ENCODE assay signal across 26 cellular contexts in genomic region chrX:130415201-130415600, GRCh38. TPM values are rescaled to one million over a fixed set of nuclear protein-coding genes. Genes with fewer than 3 reads are reported as not detected.
DNase-seq lines count a peak whose midpoint lies in the region; ATAC-seq and TF ChIP-seq lines count a peak whose summit lies in the region.
"Had no signal": no experiment of that assay in that cellular context is flagged by ENCODE, and none has a peak within 500 bp of the region (broad histone marks: within the 10 kb centered on the region; RNA-seq: fewer than 3 reads in every experiment).

No MANE protein-coding gene starts in this region.

- no peaks in the 10 kb centered on the region for H3K4me1 Mint-ChIP-seq in activated T-cell treated with anti-CD3 and anti-CD28 coated beads, Interleukin-2, amount 50 U/mL, for 4 hours (ENCODE audit: low read depth)
- no peaks in the 10 kb centered on the region for H3K4me1 Mint-ChIP-seq in activated T-cell treated with anti-CD3 and anti-CD28 coated beads, Interleukin-2, amount 50 U/mL, for 24 hours (ENCODE audit: low read depth)
- peaks cover 7 to 12% of the 10 kb centered on the region in 2 donors for H3K4me1 Mint-ChIP-seq in effector memory CD8-positive, alpha-beta T cell (ENCODE audit: low read depth in 2 of 2)
- H3K4me1 Mint-ChIP-seq in stimulated activated naive CD8-positive, alpha-beta T cell treated with anti-CD3 and anti-CD28 coated beads, Interleukin-15, amount 100 ng/mL, for 72 hours: no peaks in the 10 kb centered on the region
- H3K4me1 Mint-ChIP-seq in Caco-2 (ENCODE audit: low read depth, unreplicated experiment): no peaks in the 10 kb centered on the region
- H3K4me1 Mint-ChIP-seq: CD4-positive, alpha-beta memory T cell had no signal

- no peak for DNase-seq in activated T-cell treated with anti-CD3 and anti-CD28 coated beads, Interleukin-2, amount 50 U/mL, for 4 hours
- DNase-seq in activated T-cell treated with anti-CD3 and anti-CD28 coated beads, Interleukin-2, amount 50 U/mL, for 24 hours: no peak
- DNase-seq in effector memory CD8-positive, alpha-beta T cell: no peak
- no peak for DNase-seq in stimulated activated naive CD8-positive, alpha-beta T cell treated with anti-CD3 and anti-CD28 coated beads, Interleukin-15, amount 100 ng/mL, for 72 hours
- DNase-seq in Caco-2 (no peak), T1000 (lab: John Stamatoyannopoulos, UW) (no peak)
- DNase-seq: AML-193; CD4-positive, alpha-beta memory T cell; DMS 273 treated with DMSO at 0.1 percent for 48 hours; DMS79; EL; GF-D8; H7; NCI-H2081; NCI-H2227 treated with DMSO at 0.1 percent for 48 hours; NCI-H526 treated with DMSO at 0.1 percent for 48 hours; Right ventricle myocardium superior; RPMI8226 had no signal

- peaks cover 38% of the 10 kb centered on the region for H3K36me3 ChIP-seq in KOPT-K1 (ENCODE audit: insufficient read depth, low read length)
- no peaks in the 10 kb centered on the region for H3K36me3 ChIP-seq in Caco-2 (ENCODE audit: control insufficient read depth, insufficient read depth, low read length)

- no peaks in the 10 kb centered on the region for H3K27me3 Mint-ChIP-seq in activated T-cell treated with anti-CD3 and anti-CD28 coated beads, Interleukin-2, amount 50 U/mL, for 4 hours (ENCODE audit: low read depth)
- peaks cover 14% of the 10 kb centered on the region for H3K27me3 Mint-ChIP-seq in activated T-cell treated with anti-CD3 and anti-CD28 coated beads, Interleukin-2, amount 50 U/mL, for 24 hours
- no peaks in the 10 kb centered on the region for H3K27me3 Mint-ChIP-seq in effector memory CD8-positive, alpha-beta T cell
- H3K27me3 Mint-ChIP-seq in stimulated activated naive CD8-positive, alpha-beta T cell treated with anti-CD3 and anti-CD28 coated beads, Interleukin-15, amount 100 ng/mL, for 72 hours: no peaks in the 10 kb centered on the region
- H3K27me3 Mint-ChIP-seq in Caco-2 (ENCODE audit: insufficient read depth, unreplicated experiment): no peaks in the 10 kb centered on the region
- H3K27me3 Mint-ChIP-seq: CD4-positive, alpha-beta memory T cell had no signal

- no peak overlapping the region for H3K4me3 Mint-ChIP-seq in activated T-cell treated with anti-CD3 and anti-CD28 coated beads, Interleukin-2, amount 50 U/mL, for 4 hours
- H3K4me3 Mint-ChIP-seq in activated T-cell treated with anti-CD3 and anti-CD28 coated beads, Interleukin-2, amount 50 U/mL, for 24 hours: no peak overlapping the region
- H3K4me3 Mint-ChIP-seq in effector memory CD8-positive, alpha-beta T cell: no peak overlapping the region
- no peak overlapping the region for H3K4me3 Mint-ChIP-seq in stimulated activated naive CD8-positive, alpha-beta T cell treated with anti-CD3 and anti-CD28 coated beads, Interleukin-15, amount 100 ng/mL, for 72 hours
- no peak overlapping the region for H3K4me3 Mint-ChIP-seq in Caco-2 (ENCODE audit: unreplicated experiment)
- H3K4me3 Mint-ChIP-seq: CD4-positive, alpha-beta memory T cell had no signal

- H3K9me3 ChIP-seq in KOPT-K1 (ENCODE audit: insufficient read depth, low read length, poor library complexity, severe bottlenecking): no peaks in the 10 kb centered on the region
- H3K9me3 ChIP-seq in Caco-2: no peaks in the 10 kb centered on the region
- H3K9me3 ChIP-seq: A549; BLaER1 treated with 17β-estradiol and CSF1 and Interleukin-3, amounts not matched to agents 10 nM and 100 nM; SJSA1 had no signal

- no TSS peak for BruUV-seq in Caco-2 (replicated peaks; lab: Mats Ljungman, UMichigan)

- ATAC-seq in activated T-cell treated with anti-CD3 and anti-CD28 coated beads, Interleukin-2, amount 50 U/mL, for 4 hours: peak; percentile 30 to 46
- peak; percentile 83 for ATAC-seq in effector memory CD8-positive, alpha-beta T cell (replicated peaks)
- peak; percentile 66 for ATAC-seq in stimulated activated naive CD8-positive, alpha-beta T cell treated with anti-CD3 and anti-CD28 coated beads, Interleukin-15, amount 100 ng/mL, for 72 hours
- ATAC-seq: A549 had no signal

- H3K36me3 Mint-ChIP-seq in activated T-cell treated with anti-CD3 and anti-CD28 coated beads, Interleukin-2, amount 50 U/mL, for 4 hours (ENCODE audit: insufficient read depth): peaks cover 7% of the 10 kb centered on the region
- peaks cover 41% of the 10 kb centered on the region for H3K36me3 Mint-ChIP-seq in activated T-cell treated with anti-CD3 and anti-CD28 coated beads, Interleukin-2, amount 50 U/mL, for 24 hours (ENCODE audit: low read depth)
- H3K36me3 Mint-ChIP-seq in effector memory CD8-positive, alpha-beta T cell (ENCODE audit: insufficient read depth): peaks cover 24% of the 10 kb centered on the region
- peaks cover 7% of the 10 kb centered on the region for H3K36me3 Mint-ChIP-seq in Caco-2 (ENCODE audit: insufficient read depth, unreplicated experiment)

- TF ChIP-seq CTCF in Caco-2 (IDR thresholded peaks at IDR 0.05; ENCODE audit: insufficient read depth in 1 of 2, low read depth in 1 of 2, low read length in 1 of 2, severe bottlenecking in 1 of 2, unreplicated experiment in 1 of 2): no peak

- CTCF ChIA-PET in Caco-2 (lab: Charles Lee): no interaction called here

- peak overlapping the region; percentile 95 for H3K27ac ChIP-seq in KOPT-K1 (ENCODE audit: low read depth, low read length, poor library complexity, severe bottlenecking)
- H3K27ac ChIP-seq: A549; BLaER1 treated with 17β-estradiol and CSF1 and Interleukin-3, amounts not matched to agents 10 nM and 100 nM; SJSA1 had no signal

- no peak overlapping the region for H3K4me3 ChIP-seq in Caco-2 (ENCODE audit: low read depth, low read length)
- H3K4me3 ChIP-seq: A549; BLaER1 treated with 17β-estradiol and CSF1 and Interleukin-3, amounts not matched to agents 10 nM and 100 nM; SJSA1 had no signal

- H3K4me1 ChIP-seq in Caco-2: no peaks in the 10 kb centered on the region
- H3K4me1 ChIP-seq: A549; BLaER1 treated with 17β-estradiol and CSF1 and Interleukin-3, amounts not matched to agents 10 nM and 100 nM; SJSA1 had no signal

- intact Hi-C loops in Caco-2 (cut with micrococcal nuclease; ENCODE audit: unreplicated experiment): no loop called here

- no peak overlapping the region for H3K27ac Mint-ChIP-seq in activated T-cell treated with anti-CD3 and anti-CD28 coated beads, Interleukin-2, amount 50 U/mL, for 24 hours
- peak overlapping the region in 1 of 2 donors; percentile 15 for H3K27ac Mint-ChIP-seq in effector memory CD8-positive, alpha-beta T cell
- H3K27ac Mint-ChIP-seq in stimulated activated naive CD8-positive, alpha-beta T cell treated with anti-CD3 and anti-CD28 coated beads, Interleukin-15, amount 100 ng/mL, for 72 hours: no peak overlapping the region
- H3K27ac Mint-ChIP-seq in Caco-2 (ENCODE audit: unreplicated experiment): no peak overlapping the region

- H3K9me3 Mint-ChIP-seq in activated T-cell treated with anti-CD3 and anti-CD28 coated beads, Interleukin-2, amount 50 U/mL, for 4 hours: no peaks in the 10 kb centered on the region
- no peaks in the 10 kb centered on the region for H3K9me3 Mint-ChIP-seq in activated T-cell treated with anti-CD3 and anti-CD28 coated beads, Interleukin-2, amount 50 U/mL, for 24 hours
- no peaks in the 10 kb centered on the region for H3K9me3 Mint-ChIP-seq in effector memory CD8-positive, alpha-beta T cell
- H3K9me3 Mint-ChIP-seq in stimulated activated naive CD8-positive, alpha-beta T cell treated with anti-CD3 and anti-CD28 coated beads, Interleukin-15, amount 100 ng/mL, for 72 hours: no peaks in the 10 kb centered on the region
- no peaks in the 10 kb centered on the region for H3K9me3 Mint-ChIP-seq in Caco-2 (ENCODE audit: unreplicated experiment)

- POLR2A ChIA-PET in Caco-2 (lab: Charles Lee): no interaction called here

- H3K27me3 ChIP-seq in Caco-2 (replicated peaks; ENCODE audit: control insufficient read depth, insufficient read depth, low read length): no peaks in the 10 kb centered on the region
- H3K27me3 ChIP-seq: SJSA1 had no signal

RNA-seq across cellular contexts. Expression of gene RBMX2, which starts 13.4 kb away (rescaled TPM):
- 10 to 100 TPM; 25.5 to 26.4 (median 25.5) TPM for total RNA-seq in activated T-cell treated with anti-CD3 and anti-CD28 coated beads, Interleukin-2, amount 50 U/mL, for 4 hours
- total RNA-seq in Caco-2 (2022): 21.3 and 22.6 TPM in 2 replicates

RNA-seq across cellular contexts. Expression of gene GPR119, which starts 29.7 kb away (rescaled TPM):
- not detected for total RNA-seq in activated T-cell treated with anti-CD3 and anti-CD28 coated beads, Interleukin-2, amount 50 U/mL, for 4 hours
- 0.29 TPM in 1 of 2 replicates, not detected in the other for total RNA-seq in Caco-2 (2022)
- total RNA-seq: CD4-positive, alpha-beta memory T cell; H7; HT-29; LHCN-M2; MCF 10A; NCI-H460; Right ventricle myocardium superior; SJSA1 had no signal
